In the genomic region with DNA sequence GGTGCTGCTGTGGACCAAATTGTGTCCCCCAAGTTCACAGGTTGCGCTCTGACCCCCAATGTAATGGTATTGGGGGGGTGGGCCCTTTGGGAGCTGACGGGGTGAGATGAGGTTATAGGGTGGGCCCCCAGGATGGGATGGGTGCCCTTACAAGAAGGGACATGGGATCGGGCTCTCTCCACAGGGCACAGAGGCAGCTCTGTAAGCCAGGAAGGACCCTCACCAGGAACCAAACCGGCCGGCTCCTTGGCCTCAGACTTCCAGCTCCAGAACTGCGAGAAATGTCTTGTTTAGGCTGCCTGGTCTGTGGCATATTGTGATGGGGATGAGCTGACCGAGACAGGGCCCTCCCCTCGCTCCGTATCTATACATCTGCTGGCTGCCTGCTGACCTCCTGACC, we compare ENCODE assay signal across 3 cellular contexts. TPM values are rescaled to one million over a fixed set of nuclear protein-coding genes. Genes with fewer than 3 reads are reported as not detected.
"Had no signal": no experiment of that assay in that cellular context is flagged by ENCODE, and none has a peak within 500 bp of the region (broad histone marks: within the 10 kb centered on the region; RNA-seq: fewer than 3 reads in every experiment).

No MANE protein-coding gene starts in this region.

- ATAC-seq: GM12878 had no signal

- DNase-seq: GDM1, GF-D8 had no signal

- H3K4me3 ChIP-seq: GM12878 had no signal

RNA-seq across cellular contexts. Expression of a gene that starts 25.7 kb away (rescaled TPM):
- total RNA-seq: GM12878 had no signal
